In the genomic region with DNA sequence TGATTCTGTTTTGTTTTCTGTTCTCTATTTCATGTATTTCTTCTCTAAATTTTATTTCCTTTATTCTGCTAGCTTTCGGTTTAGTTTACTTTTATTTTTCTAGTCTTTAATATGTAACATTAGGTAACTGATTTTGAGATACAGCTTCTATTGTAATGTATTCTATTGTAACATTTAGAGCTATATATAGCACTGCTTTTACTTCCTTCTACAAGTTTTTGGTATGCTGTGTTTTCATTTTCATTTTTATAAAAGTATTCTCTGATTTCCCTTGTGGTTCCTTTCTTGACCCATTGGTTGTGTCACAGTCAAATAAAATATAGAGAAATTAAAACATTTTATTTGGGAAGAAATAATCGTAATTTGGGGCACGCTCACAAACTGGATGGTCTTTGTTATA, we compare ENCODE assay signal across 2 cellular contexts.
TF ChIP-seq lines count a peak whose summit lies in the region.

No MANE protein-coding gene starts in this region.

TF ChIP-seq in SK-N-SH, 30 proteins besides CTCF, POLR2A, EP300 and RAD21 (continued from another document):
- TF ChIP-seq RXRA (IDR thresholded peaks at IDR 0.05; ENCODE audit: borderline replicate concordance, low read depth) (no peak), TCF12 (IDR thresholded peaks at IDR 0.05) (no peak), FOSL2 (IDR thresholded peaks at IDR 0.05; ENCODE audit: borderline replicate concordance, low read depth) (no peak), FOXM1 (IDR thresholded peaks at IDR 0.05; ENCODE audit: low read depth) (no peak), FOXJ3 (CRISPR knock-in tag; IDR thresholded peaks at IDR 0.05) (no peak)
- TF ChIP-seq, protein P1, sequence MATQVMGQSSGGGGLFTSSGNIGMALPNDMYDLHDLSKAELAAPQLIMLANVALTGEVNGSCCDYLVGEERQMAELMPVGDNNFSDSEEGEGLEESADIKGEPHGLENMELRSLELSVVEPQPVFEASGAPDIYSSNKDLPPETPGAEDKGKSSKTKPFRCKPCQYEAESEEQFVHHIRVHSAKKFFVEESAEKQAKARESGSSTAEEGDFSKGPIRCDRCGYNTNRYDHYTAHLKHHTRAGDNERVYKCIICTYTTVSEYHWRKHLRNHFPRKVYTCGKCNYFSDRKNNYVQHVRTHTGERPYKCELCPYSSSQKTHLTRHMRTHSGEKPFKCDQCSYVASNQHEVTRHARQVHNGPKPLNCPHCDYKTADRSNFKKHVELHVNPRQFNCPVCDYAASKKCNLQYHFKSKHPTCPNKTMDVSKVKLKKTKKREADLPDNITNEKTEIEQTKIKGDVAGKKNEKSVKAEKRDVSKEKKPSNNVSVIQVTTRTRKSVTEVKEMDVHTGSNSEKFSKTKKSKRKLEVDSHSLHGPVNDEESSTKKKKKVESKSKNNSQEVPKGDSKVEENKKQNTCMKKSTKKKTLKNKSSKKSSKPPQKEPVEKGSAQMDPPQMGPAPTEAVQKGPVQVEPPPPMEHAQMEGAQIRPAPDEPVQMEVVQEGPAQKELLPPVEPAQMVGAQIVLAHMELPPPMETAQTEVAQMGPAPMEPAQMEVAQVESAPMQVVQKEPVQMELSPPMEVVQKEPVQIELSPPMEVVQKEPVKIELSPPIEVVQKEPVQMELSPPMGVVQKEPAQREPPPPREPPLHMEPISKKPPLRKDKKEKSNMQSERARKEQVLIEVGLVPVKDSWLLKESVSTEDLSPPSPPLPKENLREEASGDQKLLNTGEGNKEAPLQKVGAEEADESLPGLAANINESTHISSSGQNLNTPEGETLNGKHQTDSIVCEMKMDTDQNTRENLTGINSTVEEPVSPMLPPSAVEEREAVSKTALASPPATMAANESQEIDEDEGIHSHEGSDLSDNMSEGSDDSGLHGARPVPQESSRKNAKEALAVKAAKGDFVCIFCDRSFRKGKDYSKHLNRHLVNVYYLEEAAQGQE (IDR thresholded peaks at IDR 0.05; ENCODE audit: low read depth, low read length), result no peak
- TF ChIP-seq, protein P2, sequence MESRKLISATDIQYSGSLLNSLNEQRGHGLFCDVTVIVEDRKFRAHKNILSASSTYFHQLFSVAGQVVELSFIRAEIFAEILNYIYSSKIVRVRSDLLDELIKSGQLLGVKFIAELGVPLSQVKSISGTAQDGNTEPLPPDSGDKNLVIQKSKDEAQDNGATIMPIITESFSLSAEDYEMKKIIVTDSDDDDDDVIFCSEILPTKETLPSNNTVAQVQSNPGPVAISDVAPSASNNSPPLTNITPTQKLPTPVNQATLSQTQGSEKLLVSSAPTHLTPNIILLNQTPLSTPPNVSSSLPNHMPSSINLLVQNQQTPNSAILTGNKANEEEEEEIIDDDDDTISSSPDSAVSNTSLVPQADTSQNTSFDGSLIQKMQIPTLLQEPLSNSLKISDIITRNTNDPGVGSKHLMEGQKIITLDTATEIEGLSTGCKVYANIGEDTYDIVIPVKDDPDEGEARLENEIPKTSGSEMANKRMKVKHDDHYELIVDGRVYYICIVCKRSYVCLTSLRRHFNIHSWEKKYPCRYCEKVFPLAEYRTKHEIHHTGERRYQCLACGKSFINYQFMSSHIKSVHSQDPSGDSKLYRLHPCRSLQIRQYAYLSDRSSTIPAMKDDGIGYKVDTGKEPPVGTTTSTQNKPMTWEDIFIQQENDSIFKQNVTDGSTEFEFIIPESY (IDR thresholded peaks at IDR 0.05; ENCODE audit: borderline replicate concordance, low read depth), result no peak
- TF ChIP-seq, protein P3, sequence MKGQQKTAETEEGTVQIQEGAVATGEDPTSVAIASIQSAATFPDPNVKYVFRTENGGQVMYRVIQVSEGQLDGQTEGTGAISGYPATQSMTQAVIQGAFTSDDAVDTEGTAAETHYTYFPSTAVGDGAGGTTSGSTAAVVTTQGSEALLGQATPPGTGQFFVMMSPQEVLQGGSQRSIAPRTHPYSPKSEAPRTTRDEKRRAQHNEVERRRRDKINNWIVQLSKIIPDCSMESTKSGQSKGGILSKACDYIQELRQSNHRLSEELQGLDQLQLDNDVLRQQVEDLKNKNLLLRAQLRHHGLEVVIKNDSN (IDR thresholded peaks at IDR 0.05; ENCODE audit: borderline replicate concordance, low read depth), result no peak

TF ChIP-seq in SK-N-SH treated with all-trans-retinoic acid at 6 μM for 48 hours, 23 proteins besides CTCF, POLR2A, EP300 and RAD21 (continued from another document):
- TF ChIP-seq, protein P4, sequence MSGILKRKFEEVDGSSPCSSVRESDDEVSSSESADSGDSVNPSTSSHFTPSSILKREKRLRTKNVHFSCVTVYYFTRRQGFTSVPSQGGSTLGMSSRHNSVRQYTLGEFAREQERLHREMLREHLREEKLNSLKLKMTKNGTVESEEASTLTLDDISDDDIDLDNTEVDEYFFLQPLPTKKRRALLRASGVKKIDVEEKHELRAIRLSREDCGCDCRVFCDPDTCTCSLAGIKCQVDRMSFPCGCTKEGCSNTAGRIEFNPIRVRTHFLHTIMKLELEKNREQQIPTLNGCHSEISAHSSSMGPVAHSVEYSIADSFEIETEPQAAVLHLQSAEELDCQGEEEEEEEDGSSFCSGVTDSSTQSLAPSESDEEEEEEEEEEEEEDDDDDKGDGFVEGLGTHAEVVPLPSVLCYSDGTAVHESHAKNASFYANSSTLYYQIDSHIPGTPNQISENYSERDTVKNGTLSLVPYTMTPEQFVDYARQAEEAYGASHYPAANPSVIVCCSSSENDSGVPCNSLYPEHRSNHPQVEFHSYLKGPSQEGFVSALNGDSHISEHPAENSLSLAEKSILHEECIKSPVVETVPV (CRISPR knock-in tag; IDR thresholded peaks at IDR 0.05), result no peak
- TF ChIP-seq ZNF565 (CRISPR knock-in tag; conservative IDR thresholded peaks at IDR 0.05; ENCODE audit: low read depth), result no peak
- no peak for TF ChIP-seq TCF4 (CRISPR knock-in tag; IDR thresholded peaks at IDR 0.05; ENCODE audit: borderline replicate concordance)
- TF ChIP-seq, protein P5, sequence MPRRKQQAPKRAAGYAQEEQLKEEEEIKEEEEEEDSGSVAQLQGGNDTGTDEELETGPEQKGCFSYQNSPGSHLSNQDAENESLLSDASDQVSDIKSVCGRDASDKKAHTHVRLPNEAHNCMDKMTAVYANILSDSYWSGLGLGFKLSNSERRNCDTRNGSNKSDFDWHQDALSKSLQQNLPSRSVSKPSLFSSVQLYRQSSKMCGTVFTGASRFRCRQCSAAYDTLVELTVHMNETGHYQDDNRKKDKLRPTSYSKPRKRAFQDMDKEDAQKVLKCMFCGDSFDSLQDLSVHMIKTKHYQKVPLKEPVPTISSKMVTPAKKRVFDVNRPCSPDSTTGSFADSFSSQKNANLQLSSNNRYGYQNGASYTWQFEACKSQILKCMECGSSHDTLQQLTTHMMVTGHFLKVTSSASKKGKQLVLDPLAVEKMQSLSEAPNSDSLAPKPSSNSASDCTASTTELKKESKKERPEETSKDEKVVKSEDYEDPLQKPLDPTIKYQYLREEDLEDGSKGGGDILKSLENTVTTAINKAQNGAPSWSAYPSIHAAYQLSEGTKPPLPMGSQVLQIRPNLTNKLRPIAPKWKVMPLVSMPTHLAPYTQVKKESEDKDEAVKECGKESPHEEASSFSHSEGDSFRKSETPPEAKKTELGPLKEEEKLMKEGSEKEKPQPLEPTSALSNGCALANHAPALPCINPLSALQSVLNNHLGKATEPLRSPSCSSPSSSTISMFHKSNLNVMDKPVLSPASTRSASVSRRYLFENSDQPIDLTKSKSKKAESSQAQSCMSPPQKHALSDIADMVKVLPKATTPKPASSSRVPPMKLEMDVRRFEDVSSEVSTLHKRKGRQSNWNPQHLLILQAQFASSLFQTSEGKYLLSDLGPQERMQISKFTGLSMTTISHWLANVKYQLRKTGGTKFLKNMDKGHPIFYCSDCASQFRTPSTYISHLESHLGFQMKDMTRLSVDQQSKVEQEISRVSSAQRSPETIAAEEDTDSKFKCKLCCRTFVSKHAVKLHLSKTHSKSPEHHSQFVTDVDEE (CRISPR knock-in tag; IDR thresholded peaks at IDR 0.05), result no peak
- TF ChIP-seq, protein P6, sequence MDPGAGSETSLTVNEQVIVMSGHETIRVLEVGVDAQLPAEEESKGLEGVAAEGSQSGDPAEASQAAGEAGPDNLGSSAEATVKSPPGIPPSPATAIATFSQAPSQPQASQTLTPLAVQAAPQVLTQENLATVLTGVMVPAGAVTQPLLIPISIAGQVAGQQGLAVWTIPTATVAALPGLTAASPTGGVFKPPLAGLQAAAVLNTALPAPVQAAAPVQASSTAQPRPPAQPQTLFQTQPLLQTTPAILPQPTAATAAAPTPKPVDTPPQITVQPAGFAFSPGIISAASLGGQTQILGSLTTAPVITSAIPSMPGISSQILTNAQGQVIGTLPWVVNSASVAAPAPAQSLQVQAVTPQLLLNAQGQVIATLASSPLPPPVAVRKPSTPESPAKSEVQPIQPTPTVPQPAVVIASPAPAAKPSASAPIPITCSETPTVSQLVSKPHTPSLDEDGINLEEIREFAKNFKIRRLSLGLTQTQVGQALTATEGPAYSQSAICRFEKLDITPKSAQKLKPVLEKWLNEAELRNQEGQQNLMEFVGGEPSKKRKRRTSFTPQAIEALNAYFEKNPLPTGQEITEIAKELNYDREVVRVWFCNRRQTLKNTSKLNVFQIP (CRISPR knock-in tag; IDR thresholded peaks at IDR 0.05; ENCODE audit: borderline replicate concordance, low read depth), result no peak
- TF ChIP-seq ISL1 (CRISPR knock-in tag; IDR thresholded peaks at IDR 0.05), result no peak
- TF ChIP-seq BACH2 (CRISPR knock-in tag; IDR thresholded peaks at IDR 0.05; ENCODE audit: borderline replicate concordance), result no peak
- no peak for TF ChIP-seq SNAI2 (CRISPR knock-in tag; IDR thresholded peaks at IDR 0.05)
- TF ChIP-seq CSDC2 (CRISPR knock-in tag; IDR thresholded peaks at IDR 0.05), result no peak
- TF ChIP-seq ZNF70 (CRISPR knock-in tag; IDR thresholded peaks at IDR 0.05), result no peak
- no peak for TF ChIP-seq OSR1 (CRISPR knock-in tag; IDR thresholded peaks at IDR 0.05)
- TF ChIP-seq, protein P7, sequence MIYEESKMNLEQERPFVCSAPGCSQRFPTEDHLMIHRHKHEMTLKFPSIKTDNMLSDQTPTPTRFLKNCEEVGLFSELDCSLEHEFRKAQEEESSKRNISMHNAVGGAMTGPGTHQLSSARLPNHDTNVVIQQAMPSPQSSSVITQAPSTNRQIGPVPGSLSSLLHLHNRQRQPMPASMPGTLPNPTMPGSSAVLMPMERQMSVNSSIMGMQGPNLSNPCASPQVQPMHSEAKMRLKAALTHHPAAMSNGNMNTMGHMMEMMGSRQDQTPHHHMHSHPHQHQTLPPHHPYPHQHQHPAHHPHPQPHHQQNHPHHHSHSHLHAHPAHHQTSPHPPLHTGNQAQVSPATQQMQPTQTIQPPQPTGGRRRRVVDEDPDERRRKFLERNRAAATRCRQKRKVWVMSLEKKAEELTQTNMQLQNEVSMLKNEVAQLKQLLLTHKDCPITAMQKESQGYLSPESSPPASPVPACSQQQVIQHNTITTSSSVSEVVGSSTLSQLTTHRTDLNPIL (CRISPR knock-in tag; IDR thresholded peaks at IDR 0.05; ENCODE audit: low read depth), result no peak
